ENCODE assay signal across 1 cellular context in genomic region chr10:22231260-22231659, GRCh38.
TF ChIP-seq lines count a peak whose summit lies in the region.

No MANE protein-coding gene starts in this region.

TF ChIP-seq in GM23338, 12 proteins besides CTCF, POLR2A, EP300 and RAD21 (continued from another document):
- TF ChIP-seq, protein P1, sequence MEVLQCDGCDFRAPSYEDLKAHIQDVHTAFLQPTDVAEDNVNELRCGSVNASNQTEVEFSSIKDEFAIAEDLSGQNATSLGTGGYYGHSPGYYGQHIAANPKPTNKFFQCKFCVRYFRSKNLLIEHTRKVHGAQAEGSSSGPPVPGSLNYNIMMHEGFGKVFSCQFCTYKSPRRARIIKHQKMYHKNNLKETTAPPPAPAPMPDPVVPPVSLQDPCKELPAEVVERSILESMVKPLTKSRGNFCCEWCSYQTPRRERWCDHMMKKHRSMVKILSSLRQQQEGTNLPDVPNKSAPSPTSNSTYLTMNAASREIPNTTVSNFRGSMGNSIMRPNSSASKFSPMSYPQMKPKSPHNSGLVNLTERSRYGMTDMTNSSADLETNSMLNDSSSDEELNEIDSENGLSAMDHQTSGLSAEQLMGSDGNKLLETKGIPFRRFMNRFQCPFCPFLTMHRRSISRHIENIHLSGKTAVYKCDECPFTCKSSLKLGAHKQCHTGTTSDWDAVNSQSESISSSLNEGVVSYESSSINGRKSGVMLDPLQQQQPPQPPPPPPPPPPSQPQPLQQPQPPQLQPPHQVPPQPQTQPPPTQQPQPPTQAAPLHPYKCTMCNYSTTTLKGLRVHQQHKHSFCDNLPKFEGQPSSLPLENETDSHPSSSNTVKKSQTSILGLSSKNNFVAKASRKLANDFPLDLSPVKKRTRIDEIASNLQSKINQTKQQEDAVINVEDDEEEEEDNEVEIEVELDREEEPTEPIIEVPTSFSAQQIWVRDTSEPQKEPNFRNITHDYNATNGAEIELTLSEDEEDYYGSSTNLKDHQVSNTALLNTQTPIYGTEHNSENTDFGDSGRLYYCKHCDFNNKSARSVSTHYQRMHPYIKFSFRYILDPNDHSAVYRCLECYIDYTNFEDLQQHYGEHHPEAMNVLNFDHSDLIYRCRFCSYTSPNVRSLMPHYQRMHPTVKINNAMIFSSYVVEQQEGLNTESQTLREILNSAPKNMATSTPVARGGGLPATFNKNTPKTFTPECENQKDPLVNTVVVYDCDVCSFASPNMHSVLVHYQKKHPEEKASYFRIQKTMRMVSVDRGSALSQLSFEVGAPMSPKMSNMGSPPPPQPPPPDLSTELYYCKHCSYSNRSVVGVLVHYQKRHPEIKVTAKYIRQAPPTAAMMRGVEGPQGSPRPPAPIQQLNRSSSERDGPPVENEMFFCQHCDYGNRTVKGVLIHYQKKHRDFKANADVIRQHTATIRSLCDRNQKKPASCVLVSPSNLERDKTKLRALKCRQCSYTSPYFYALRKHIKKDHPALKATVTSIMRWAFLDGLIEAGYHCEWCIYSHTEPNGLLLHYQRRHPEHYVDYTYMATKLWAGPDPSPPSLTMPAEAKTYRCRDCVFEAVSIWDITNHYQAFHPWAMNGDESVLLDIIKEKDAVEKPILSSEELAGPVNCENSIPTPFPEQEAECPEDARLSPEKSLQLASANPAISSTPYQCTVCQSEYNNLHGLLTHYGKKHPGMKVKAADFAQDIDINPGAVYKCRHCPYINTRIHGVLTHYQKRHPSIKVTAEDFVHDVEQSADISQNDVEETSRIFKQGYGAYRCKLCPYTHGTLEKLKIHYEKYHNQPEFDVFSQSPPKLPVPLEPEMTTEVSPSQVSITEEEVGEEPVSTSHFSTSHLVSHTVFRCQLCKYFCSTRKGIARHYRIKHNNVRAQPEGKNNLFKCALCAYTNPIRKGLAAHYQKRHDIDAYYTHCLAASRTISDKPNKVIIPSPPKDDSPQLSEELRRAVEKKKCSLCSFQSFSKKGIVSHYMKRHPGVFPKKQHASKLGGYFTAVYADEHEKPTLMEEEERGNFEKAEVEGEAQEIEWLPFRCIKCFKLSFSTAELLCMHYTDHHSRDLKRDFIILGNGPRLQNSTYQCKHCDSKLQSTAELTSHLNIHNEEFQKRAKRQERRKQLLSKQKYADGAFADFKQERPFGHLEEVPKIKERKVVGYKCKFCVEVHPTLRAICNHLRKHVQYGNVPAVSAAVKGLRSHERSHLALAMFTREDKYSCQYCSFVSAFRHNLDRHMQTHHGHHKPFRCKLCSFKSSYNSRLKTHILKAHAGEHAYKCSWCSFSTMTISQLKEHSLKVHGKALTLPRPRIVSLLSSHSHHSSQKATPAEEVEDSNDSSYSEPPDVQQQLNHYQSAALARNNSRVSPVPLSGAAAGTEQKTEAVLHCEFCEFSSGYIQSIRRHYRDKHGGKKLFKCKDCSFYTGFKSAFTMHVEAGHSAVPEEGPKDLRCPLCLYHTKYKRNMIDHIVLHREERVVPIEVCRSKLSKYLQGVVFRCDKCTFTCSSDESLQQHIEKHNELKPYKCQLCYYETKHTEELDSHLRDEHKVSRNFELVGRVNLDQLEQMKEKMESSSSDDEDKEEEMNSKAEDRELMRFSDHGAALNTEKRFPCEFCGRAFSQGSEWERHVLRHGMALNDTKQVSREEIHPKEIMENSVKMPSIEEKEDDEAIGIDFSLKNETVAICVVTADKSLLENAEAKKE (CRISPR knock-in tag; IDR thresholded peaks at IDR 0.05) = no peak
- TF ChIP-seq JUNB (IDR thresholded peaks at IDR 0.05; ENCODE audit: unreplicated experiment) (no peak), REST (IDR thresholded peaks at IDR 0.05; ENCODE audit: unreplicated experiment) (no peak), EZH2phosphoT487 (IDR thresholded peaks at IDR 0.05; ENCODE audit: unreplicated experiment) (no peak), ZNF331 (CRISPR knock-in tag; IDR thresholded peaks at IDR 0.05; ENCODE audit: low read depth) (no peak), EZH2 (IDR thresholded peaks at IDR 0.05; ENCODE audit: low read depth, unreplicated experiment) (no peak)
